Comparison of ENCODE assay signal across 23 cellular contexts in genomic region chr15:90579213-90579612, GRCh38.
"Had no signal": no experiment of that assay in that cellular context is flagged by ENCODE, and none has a peak within 500 bp of the region (broad histone marks: within the 10 kb centered on the region; RNA-seq: fewer than 3 reads in every experiment).

No MANE protein-coding gene starts in this region.

- H2AFZ ChIP-seq: parathyroid adenoma had no signal

- H3K27me3 ChIP-seq: sigmoid colon, upper lobe of left lung had no signal

- H3K79me2 ChIP-seq: parathyroid adenoma had no signal

- H3K4me1 ChIP-seq: parathyroid adenoma had no signal

- H3K27ac ChIP-seq: parathyroid adenoma, psoas muscle, sigmoid colon, upper lobe of left lung had no signal

- H3K4me3 ChIP-seq: psoas muscle, sigmoid colon, upper lobe of left lung had no signal

- H3K9me3 ChIP-seq: psoas muscle, sigmoid colon, upper lobe of left lung had no signal

- DNase-seq: activated B cell treated with CpG ODN at 0.5 μM for 24 hours; activated CD4-positive, alpha-beta T cell treated with anti-CD3 and anti-CD28 coated beads, Interleukin-2, amount 50 U/mL, for 1 hour; activated CD8-positive, alpha-beta T cell treated with anti-CD3 and anti-CD28 coated beads for 36 hours; activated naive CD4-positive, alpha-beta T cell; activated naive CD8-positive, alpha-beta T cell treated with anti-CD3 and anti-CD28 coated beads, Interleukin-2, amount 10 ng/mL, durations not matched to agents 7 days and 5 days; activated T-cell treated with anti-CD3 and anti-CD28 coated beads, Interleukin-2, amount 50 U/mL, for 48 hours; amniotic stem cell; central memory CD4-positive, alpha-beta T cell; effector memory CD4-positive, alpha-beta T cell; naive B cell; occipital lobe; psoas muscle; sigmoid colon; small intestine; stimulated activated CD4-positive, alpha-beta T cell treated with anti-CD3 and anti-CD28 coated beads, Interleukin-4, amount 100 ng/mL, for 24 hours; SW 1271; T-helper 2 cell; upper lobe of left lung had no signal

- H3K27me3 Mint-ChIP-seq: activated B cell treated with CpG ODN at 0.5 μM for 24 hours; activated CD8-positive, alpha-beta T cell treated with anti-CD3 and anti-CD28 coated beads for 36 hours; activated naive CD8-positive, alpha-beta T cell treated with anti-CD3 and anti-CD28 coated beads, Interleukin-2, amount 10 ng/mL, durations not matched to agents 7 days and 5 days; naive B cell; stimulated activated naive CD8-positive, alpha-beta T cell treated with anti-CD3 and anti-CD28 coated beads, Interleukin-15, Interleukin-2, amounts not matched to agents 100 ng/mL and 50 ng/mL, for 24 hours had no signal

- H3K4me3 Mint-ChIP-seq: activated B cell treated with CpG ODN at 0.5 μM for 24 hours; activated CD8-positive, alpha-beta T cell treated with anti-CD3 and anti-CD28 coated beads for 36 hours; activated naive CD8-positive, alpha-beta T cell treated with anti-CD3 and anti-CD28 coated beads, Interleukin-2, amount 10 ng/mL, durations not matched to agents 7 days and 5 days; mesothelial cell of epicardium; neural crest cell; stimulated activated effector memory CD8-positive, alpha-beta T cell treated with anti-CD3 and anti-CD28 coated beads, Interleukin-12 subunit alpha, Interleukin-12 subunit beta, amount 100 ng/mL, for 72 hours; stimulated activated naive CD8-positive, alpha-beta T cell treated with anti-CD3 and anti-CD28 coated beads, Interleukin-15, Interleukin-2, amounts not matched to agents 100 ng/mL and 50 ng/mL, for 24 hours had no signal

- H3K9ac ChIP-seq: parathyroid adenoma had no signal

- H3K27ac Mint-ChIP-seq: activated B cell treated with CpG ODN at 0.5 μM for 24 hours; activated CD8-positive, alpha-beta T cell treated with anti-CD3 and anti-CD28 coated beads for 36 hours; activated naive CD8-positive, alpha-beta T cell treated with anti-CD3 and anti-CD28 coated beads, Interleukin-2, amount 10 ng/mL, durations not matched to agents 7 days and 5 days; mesothelial cell of epicardium; stimulated activated effector memory CD8-positive, alpha-beta T cell treated with anti-CD3 and anti-CD28 coated beads, Interleukin-12 subunit alpha, Interleukin-12 subunit beta, amount 100 ng/mL, for 72 hours; stimulated activated naive CD8-positive, alpha-beta T cell treated with anti-CD3 and anti-CD28 coated beads, Interleukin-15, Interleukin-2, amounts not matched to agents 100 ng/mL and 50 ng/mL, for 24 hours had no signal

- H3K9me3 Mint-ChIP-seq: activated B cell treated with CpG ODN at 0.5 μM for 24 hours; activated CD8-positive, alpha-beta T cell treated with anti-CD3 and anti-CD28 coated beads for 36 hours; mesothelial cell of epicardium; naive B cell; neural crest cell; stimulated activated effector memory CD8-positive, alpha-beta T cell treated with anti-CD3 and anti-CD28 coated beads, Interleukin-12 subunit alpha, Interleukin-12 subunit beta, amount 100 ng/mL, for 72 hours; stimulated activated naive CD8-positive, alpha-beta T cell treated with anti-CD3 and anti-CD28 coated beads, Interleukin-15, Interleukin-2, amounts not matched to agents 100 ng/mL and 50 ng/mL, for 24 hours had no signal

- H3K36me3 ChIP-seq: sigmoid colon, upper lobe of left lung had no signal
